ENCODE assay signal across 18 cellular contexts in the genomic region with DNA sequence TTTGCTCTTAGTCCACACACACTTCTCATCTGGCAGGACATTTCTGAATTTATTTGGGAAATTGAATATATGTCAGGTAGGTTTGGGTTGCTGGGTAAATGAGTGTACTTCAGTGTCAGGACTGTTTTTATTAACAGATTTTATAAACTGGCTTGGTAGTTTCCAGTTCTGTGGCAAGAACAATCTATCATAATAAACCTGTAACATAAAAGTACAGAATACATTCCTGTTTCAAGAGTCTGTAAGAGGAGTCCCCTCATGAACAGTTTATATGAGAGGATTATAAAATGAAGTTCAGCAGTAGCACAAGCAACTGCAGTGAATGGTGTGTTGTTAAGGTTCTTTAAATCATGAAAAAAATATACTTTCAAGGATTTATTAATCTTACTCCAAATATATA.
DNase-seq lines count a peak whose midpoint lies in the region; ATAC-seq, FAIRE-seq and TF ChIP-seq lines count a peak whose summit lies in the region.
"Had no signal": no experiment of that assay in that cellular context is flagged by ENCODE, and none has a peak within 500 bp of the region (broad histone marks: within the 10 kb centered on the region; RNA-seq: fewer than 3 reads in every experiment).

No MANE protein-coding gene starts in this region.

- H3K27ac Mint-ChIP-seq in astrocyte (ENCODE audit: unreplicated experiment) = no peak overlapping the region
- H3K27ac Mint-ChIP-seq: B cell; CD8-positive, alpha-beta T cell had no signal

- intact Hi-C loops in left ventricle myocardium inferior (cut with micrococcal nuclease) (no loop called here), Right ventricle myocardium inferior (cut with DNase I) (no loop called here), mammary epithelial cell (cut with micrococcal nuclease) (no loop called here), dorsolateral prefrontal cortex (cut with DNase I) (no loop called here)

- no peaks in the 10 kb centered on the region for H3K9me3 ChIP-seq in left ventricle myocardium inferior (replicated peaks)
- H3K9me3 ChIP-seq in astrocyte (ENCODE audit: insufficient read depth, low read depth, low read length) = no peaks in the 10 kb centered on the region
- no peaks in the 10 kb centered on the region for H3K9me3 ChIP-seq in mammary epithelial cell (replicated peaks; ENCODE audit: insufficient read depth, low read length)
- H3K9me3 ChIP-seq: BLaER1 treated with 17β-estradiol and CSF1 and Interleukin-3, amounts not matched to agents 10 nM and 100 nM; HAP-1 had no signal

- H3K9ac ChIP-seq in astrocyte (ENCODE audit: low read length) (no peak overlapping the region), mammary epithelial cell (ENCODE audit: insufficient read depth, low read length) (no peak overlapping the region)
- H3K9ac ChIP-seq: BLaER1 treated with 17β-estradiol and CSF1 and Interleukin-3, amounts not matched to agents 10 nM and 100 nM had no signal

- H3K4me3 ChIP-seq in left ventricle myocardium inferior = no peak overlapping the region
- no peak overlapping the region for H3K4me3 ChIP-seq in astrocyte (ENCODE audit: insufficient read depth, low read depth, low read length)
- no peak overlapping the region for H3K4me3 ChIP-seq in mammary epithelial cell (replicated peaks in 1 of 3; ENCODE audit: insufficient read depth in 1 of 3, low read depth in 2 of 3, low read length in 3 of 3)
- H3K4me3 ChIP-seq in dorsolateral prefrontal cortex = no peak overlapping the region
- H3K4me3 ChIP-seq: BLaER1 treated with 17β-estradiol and CSF1 and Interleukin-3, amounts not matched to agents 10 nM and 100 nM; GM12878; HAP-1 had no signal

- in situ Hi-C loops in mammary epithelial cell (cut with MboI; ENCODE audit: low sequenced_read_pairs in 2 of 2) = no loop called here

- H3K27ac ChIP-seq in left ventricle myocardium inferior (replicated peaks) = peak overlapping the region; percentile 6
- no peak overlapping the region for H3K27ac ChIP-seq in astrocyte (ENCODE audit: low read depth, low read length)
- H3K27ac ChIP-seq in mammary epithelial cell (ENCODE audit: insufficient read depth, low read depth, low read length) = no peak overlapping the region
- no peak overlapping the region for H3K27ac ChIP-seq in dorsolateral prefrontal cortex
- H3K27ac ChIP-seq: BLaER1 treated with 17β-estradiol and CSF1 and Interleukin-3, amounts not matched to agents 10 nM and 100 nM; HL-60 had no signal

- no peaks in the 10 kb centered on the region for H3K79me2 ChIP-seq in astrocyte (ENCODE audit: insufficient read depth, low read length)
- H3K79me2 ChIP-seq in mammary epithelial cell (ENCODE audit: insufficient read depth, low read length) = no peaks in the 10 kb centered on the region

- no peaks in the 10 kb centered on the region for H3K9me3 Mint-ChIP-seq in astrocyte (ENCODE audit: unreplicated experiment)
- H3K9me3 Mint-ChIP-seq: CD8-positive, alpha-beta T cell had no signal

- DNase-seq in left ventricle myocardium inferior (no peak), Right ventricle myocardium inferior (ENCODE audit: missing footprints) (no peak), astrocyte (ENCODE audit: low read depth) (no peak), left kidney (ENCODE audit: low read depth, low spot score) (peak; percentile 1), DMS153 (lab: John Stamatoyannopoulos, UW) (no peak), mammary epithelial cell (no peak), dorsolateral prefrontal cortex (no peak)
- DNase-seq: 8988T; Calu3; CD8-positive, alpha-beta T cell; DMS53; DND-41; EL had no signal

- no peaks in the 10 kb centered on the region for H3K4me1 Mint-ChIP-seq in astrocyte (ENCODE audit: low read depth, unreplicated experiment)
- H3K4me1 Mint-ChIP-seq: B cell had no signal

- H3K4me2 ChIP-seq in astrocyte (ENCODE audit: low read length) (no peak overlapping the region), mammary epithelial cell (ENCODE audit: insufficient read depth, low read depth, low read length) (no peak overlapping the region)
- H3K4me2 ChIP-seq: BLaER1 treated with 17β-estradiol and CSF1 and Interleukin-3, amounts not matched to agents 10 nM and 100 nM had no signal

- TF ChIP-seq CTCF in left ventricle myocardium inferior (IDR thresholded peaks at IDR 0.05; ENCODE audit: borderline replicate concordance) = no peak
- no peak for TF ChIP-seq CTCF in astrocyte (IDR thresholded peaks at IDR 0.05; ENCODE audit: insufficient read depth, low read depth, low read length)
- TF ChIP-seq CTCF in mammary epithelial cell (conservative IDR thresholded peaks at IDR 0.05 in 1 of 2, IDR thresholded peaks at IDR 0.05 in 1 of 2; ENCODE audit: extremely low read depth in 1 of 2, insufficient read depth in 1 of 2, low read depth in 1 of 2, low read length in 2 of 2) = no peak
- TF ChIP-seq CTCF in dorsolateral prefrontal cortex (IDR thresholded peaks at IDR 0.05 in 54 of 56, conservative IDR thresholded peaks at IDR 0.05 in 2 of 56; ENCODE audit: low read depth in 1 of 56, partially characterized antibody in 56 of 56) = no peak

- H3K27me3 ChIP-seq in left ventricle myocardium inferior (ENCODE audit: low read depth) (no peaks in the 10 kb centered on the region), astrocyte (ENCODE audit: insufficient read depth, low read length) (no peaks in the 10 kb centered on the region), mammary epithelial cell (ENCODE audit: insufficient read depth, low read length) (peaks cover 2% of the 10 kb centered on the region), dorsolateral prefrontal cortex (no peaks in the 10 kb centered on the region)
- H3K27me3 ChIP-seq: BLaER1 treated with 17β-estradiol and CSF1 and Interleukin-3, amounts not matched to agents 10 nM and 100 nM had no signal

- H4K20me1 ChIP-seq in astrocyte (ENCODE audit: insufficient read depth, low read length) (no peaks in the 10 kb centered on the region), mammary epithelial cell (ENCODE audit: insufficient read depth, low read length) (no peaks in the 10 kb centered on the region)
- H4K20me1 ChIP-seq: BLaER1 treated with 17β-estradiol and CSF1 and Interleukin-3, amounts not matched to agents 10 nM and 100 nM had no signal

- H3K36me3 ChIP-seq in left ventricle myocardium inferior = no peaks in the 10 kb centered on the region
- H3K36me3 ChIP-seq in astrocyte (ENCODE audit: insufficient read depth, low read length) = no peaks in the 10 kb centered on the region
- H3K36me3 ChIP-seq in mammary epithelial cell (ENCODE audit: insufficient read depth, low read length) = no peaks in the 10 kb centered on the region
- H3K36me3 ChIP-seq: BLaER1 treated with 17β-estradiol and CSF1 and Interleukin-3, amounts not matched to agents 10 nM and 100 nM; HAP-1 had no signal

- H2AFZ ChIP-seq in astrocyte (ENCODE audit: low read depth, low read length) (no peak overlapping the region), mammary epithelial cell (ENCODE audit: low read depth, low read length) (no peak overlapping the region)

- H3K36me3 Mint-ChIP-seq in astrocyte (ENCODE audit: low read depth, unreplicated experiment) = no peaks in the 10 kb centered on the region
- H3K36me3 Mint-ChIP-seq: CD8-positive, alpha-beta T cell had no signal

- CTCF ChIA-PET in mammary epithelial cell (lab: Charles Lee; ENCODE audit: low non-redundant PET) = no interaction called here

- no peak for ATAC-seq in Right ventricle myocardium inferior
- ATAC-seq: CD8-positive, alpha-beta T cell; GM12878 had no signal

- dilution Hi-C loops in mammary epithelial cell (cut with HindIII; ENCODE audit: low sequenced_read_pairs) = no loop called here

- no peak overlapping the region for H3K4me3 Mint-ChIP-seq in astrocyte (ENCODE audit: unreplicated experiment)
- H3K4me3 Mint-ChIP-seq: B cell; CD8-positive, alpha-beta T cell had no signal

- no peaks in the 10 kb centered on the region for H3K27me3 Mint-ChIP-seq in astrocyte (ENCODE audit: low read depth, unreplicated experiment)
- H3K27me3 Mint-ChIP-seq: B cell had no signal

- no TSS peak for BruUV-seq in mammary epithelial cell (replicated peaks; lab: Mats Ljungman, UMichigan)

- peak; percentile 49 for FAIRE-seq in astrocyte (lab: Jason Lieb, UNC)
- FAIRE-seq: GM12878 had no signal

- H3K4me1 ChIP-seq in left ventricle myocardium inferior = peaks cover 49% of the 10 kb centered on the region
- H3K4me1 ChIP-seq in astrocyte (ENCODE audit: insufficient read depth, low read length) = no peaks in the 10 kb centered on the region
- H3K4me1 ChIP-seq in mammary epithelial cell (ENCODE audit: insufficient read depth, low read length) = no peaks in the 10 kb centered on the region
- H3K4me1 ChIP-seq: BLaER1 treated with 17β-estradiol and CSF1 and Interleukin-3, amounts not matched to agents 10 nM and 100 nM had no signal
